ENCODE assay signal across 1 cellular context in genomic region chr1:46220808-46221207, GRCh38.
TF ChIP-seq lines count a peak whose summit lies in the region.

No MANE protein-coding gene starts in this region.

TF ChIP-seq in H1, 55 proteins besides CTCF, POLR2A, EP300 and RAD21:
- TF ChIP-seq NRF1 (IDR thresholded peaks at IDR 0.05; ENCODE audit: low read depth, low read length) (no peak), CBX5 (IDR thresholded peaks at IDR 0.05; ENCODE audit: low read depth, low read length) (no peak), ATF2 (IDR thresholded peaks at IDR 0.05; ENCODE audit: low read length) (no peak), SRF (IDR thresholded peaks at IDR 0.05; ENCODE audit: low read depth, low read length) (no peak), POLR2AphosphoS5 (IDR thresholded peaks at IDR 0.05; ENCODE audit: low read depth, low read length) (no peak), SIN3A (conservative IDR thresholded peaks at IDR 0.05 in 1 of 2, IDR thresholded peaks at IDR 0.05 in 1 of 2; ENCODE audit: low read depth in 1 of 2, low read length in 2 of 2) (no peak), FOSL1 (IDR thresholded peaks at IDR 0.05; ENCODE audit: insufficient read depth, low read depth, low read length) (no peak), GABPA (IDR thresholded peaks at IDR 0.05; ENCODE audit: borderline replicate concordance, insufficient read depth, low read length) (no peak), JUND (IDR thresholded peaks at IDR 0.05; ENCODE audit: low read length) (no peak), KDM1A (IDR thresholded peaks at IDR 0.05; ENCODE audit: borderline replicate concordance, low read length) (no peak), SP1 (IDR thresholded peaks at IDR 0.05; ENCODE audit: low read depth, low read length) (no peak), BRCA1 (IDR thresholded peaks at IDR 0.05; ENCODE audit: low read depth, low read length) (no peak), CHD1 (IDR thresholded peaks at IDR 0.05; ENCODE audit: low read depth, low read length) (no peak), JUN (IDR thresholded peaks at IDR 0.05; ENCODE audit: low read depth, low read length) (no peak), CHD2 (IDR thresholded peaks at IDR 0.05; ENCODE audit: low read length) (no peak), TEAD4 (IDR thresholded peaks at IDR 0.05; ENCODE audit: low read depth, low read length) (no peak), SP2 (IDR thresholded peaks at IDR 0.05; ENCODE audit: low read length) (no peak), SUZ12 (IDR thresholded peaks at IDR 0.05; ENCODE audit: low read length) (no peak), CBX8 (IDR thresholded peaks at IDR 0.05; ENCODE audit: borderline replicate concordance, low read depth, low read length) (no peak)
